2 cellular contexts compared by ENCODE assay signal in genomic region chr1:54987830-54988705, GRCh38.
TF ChIP-seq lines count a peak whose summit lies in the region.

No MANE protein-coding gene starts in this region.

TF ChIP-seq in Ishikawa, 13 proteins besides CTCF, POLR2A, EP300 and RAD21:
- TF ChIP-seq MAX (IDR thresholded peaks at IDR 0.05) (no peak), ZBTB7A (IDR thresholded peaks at IDR 0.05; ENCODE audit: low read depth) (no peak), NFIC (IDR thresholded peaks at IDR 0.05) (0 out of 2 replicates have a peak, but pooled peaks have one; percentile 13), EGR1 (IDR thresholded peaks at IDR 0.05) (no peak), CREB1 (IDR thresholded peaks at IDR 0.05; ENCODE audit: low read depth) (no peak), YY1 (IDR thresholded peaks at IDR 0.05; ENCODE audit: low read depth) (no peak), FOXM1 (IDR thresholded peaks at IDR 0.05; ENCODE audit: borderline replicate concordance, low read depth) (no peak)

TF ChIP-seq in K562, 482 proteins besides CTCF, POLR2A, EP300 and RAD21:
- TF ChIP-seq NFIC (IDR thresholded peaks at IDR 0.05) (peak; percentile 23; the same call in 1 of the 2 replicates), GMEB1 (CRISPR knock-in tag; IDR thresholded peaks at IDR 0.05) (no peak)
